Comparison of ENCODE assay signal across 27 cellular contexts in genomic region chr2:146444085-146444484, GRCh38.
"Had no signal": no experiment of that assay in that cellular context is flagged by ENCODE, and none has a peak within 500 bp of the region (broad histone marks: within the 10 kb centered on the region; RNA-seq: fewer than 3 reads in every experiment).

No MANE protein-coding gene starts in this region.

- H3K27me3 ChIP-seq: stomach, suprapubic skin, testis, thyroid gland, tibial artery, tibial nerve, transverse colon, upper lobe of left lung, upper lobe of right lung, uterus, vagina had no signal

- H3K36me3 ChIP-seq: stomach, suprapubic skin, thoracic aorta, thyroid gland, tibial artery, tibial nerve, transverse colon, upper lobe of left lung, upper lobe of right lung, uterus, vagina had no signal

- ATAC-seq: stimulated activated effector memory CD8-positive, alpha-beta T cell treated with anti-CD3 and anti-CD28 coated beads, Interleukin-12 subunit alpha, Interleukin-12 subunit beta, amount 100 ng/mL, for 72 hours; stimulated activated memory B cell treated with anti-CD40 and anti-IgM and Interleukin-4, amounts not matched to agents 10 μg/mL and 1 μg/mL and 100 μg/mL, for 72 hours; stimulated activated naive B cell treated with anti-CD40 and anti-IgM and Interleukin-4, amounts not matched to agents 10 μg/mL and 1 μg/mL and 100 μg/mL, for 72 hours; stimulated activated naive CD8-positive, alpha-beta T cell treated with anti-CD3 and anti-CD28 coated beads, Interleukin-15, amount 100 ng/mL, for 72 hours; stimulated activated naive CD8-positive, alpha-beta T cell treated with anti-CD3 and anti-CD28 coated beads, Interleukin-15, Interleukin-2, amounts not matched to agents 100 U/mL and 50 U/mL, for 24 hours; upper lobe of right lung had no signal

- H3K27ac ChIP-seq: stomach, suprapubic skin, testis, thoracic aorta, thyroid gland, tibial artery, tibial nerve, transverse colon, upper lobe of left lung, upper lobe of right lung, uterus, vagina had no signal

- H3K9me3 ChIP-seq: stomach, suprapubic skin, testis, thoracic aorta, thyroid gland, tibial artery, tibial nerve, transverse colon, upper lobe of left lung, upper lobe of right lung, uterus, vagina had no signal

- H3K4me3 ChIP-seq: stomach, suprapubic skin, testis, thoracic aorta, thyroid gland, tibial artery, tibial nerve, transverse colon, upper lobe of left lung, upper lobe of right lung, uterus, vagina had no signal

- DNase-seq: stimulated activated CD4-positive, alpha-beta T cell treated with anti-CD3 and anti-CD28 coated beads, Interleukin-2, amount 100 ng/mL, for 48 hours; stimulated activated CD4-positive, alpha-beta T cell treated with anti-CD3 and anti-CD28 coated beads, Interleukin-4, amount 100 ng/mL, for 1 hour; stimulated activated CD4-positive, alpha-beta T cell treated with anti-CD3 and anti-CD28 coated beads, Interleukin-4, amount 100 ng/mL, for 24 hours; stimulated activated CD4-positive, alpha-beta T cell treated with anti-CD3 and anti-CD28 coated beads, Interleukin-4, amount 100 ng/mL, for 4 hours; stimulated activated CD8-positive, alpha-beta memory T cell treated with anti-CD3 and anti-CD28 coated beads, Interleukin-4, amount 100 ng/mL, for 48 hours; stimulated activated naive B cell treated with anti-CD40 and anti-IgM and Interleukin-4, amounts not matched to agents 10 μg/mL and 1 μg/mL and 100 μg/mL, for 72 hours; stimulated activated naive CD4-positive, alpha-beta T cell; stimulated activated naive CD4-positive, alpha-beta T cell treated with Interleukin-2 at 50 U/mL for 16 hours; stimulated activated naive CD8-positive, alpha-beta T cell treated with anti-CD3 and anti-CD28 coated beads, Interleukin-15, amount 100 ng/mL, for 72 hours; stimulated activated naive CD8-positive, alpha-beta T cell treated with anti-CD3 and anti-CD28 coated beads, Interleukin-15, Interleukin-2, amounts not matched to agents 100 U/mL and 50 U/mL, for 24 hours; stomach; substantia nigra; testis; thyroid gland; tibial artery; transverse colon; trophoblast cell; upper lobe of left lung; upper lobe of right lung; uterus had no signal

- H3K4me1 ChIP-seq: stomach, suprapubic skin, testis, thyroid gland, tibial artery, tibial nerve, transverse colon, upper lobe of left lung, upper lobe of right lung, uterus, vagina had no signal

- FAIRE-seq: urothelium cell line had no signal
